9 cellular contexts compared by ENCODE assay signal in genomic region chr12:132429932-132430643, GRCh38. TPM values are rescaled to one million over a fixed set of nuclear protein-coding genes. Genes with fewer than 3 reads are reported as not detected.
DNase-seq lines count a peak whose midpoint lies in the region; ATAC-seq and TF ChIP-seq lines count a peak whose summit lies in the region.
"Had no signal": no experiment of that assay in that cellular context is flagged by ENCODE, and none has a peak within 500 bp of the region (broad histone marks: within the 10 kb centered on the region; RNA-seq: fewer than 3 reads in every experiment).

No MANE protein-coding gene starts in this region.

- H3K4me1 Mint-ChIP-seq in Calu3 (ENCODE audit: low read depth, unreplicated experiment) (peaks cover 35% of the 10 kb centered on the region), progenitor cell of endocrine pancreas (ENCODE audit: low read depth) (peaks cover 21% of the 10 kb centered on the region), HFFc6 (ENCODE audit: low read depth) (no peaks in the 10 kb centered on the region)
- H3K4me1 Mint-ChIP-seq in T-helper 2 cell treated with Interferon-gamma antibody and Interleukin-4, amounts not matched to agents 5 μg/mL and 100 μg/mL, for 36 hours (ENCODE audit: low read depth): peaks cover 23% of the 10 kb centered on the region

- dilution Hi-C loops in mammary epithelial cell (cut with HindIII; ENCODE audit: low sequenced_read_pairs): no loop called here

- H3K9me3 Mint-ChIP-seq in Calu3 (ENCODE audit: low read depth, unreplicated experiment): no peaks in the 10 kb centered on the region
- no peaks in the 10 kb centered on the region for H3K9me3 Mint-ChIP-seq in T-helper 2 cell treated with Interferon-gamma antibody and Interleukin-4, amounts not matched to agents 5 μg/mL and 100 μg/mL, for 36 hours
- no peaks in the 10 kb centered on the region for H3K9me3 Mint-ChIP-seq in progenitor cell of endocrine pancreas (ENCODE audit: low read depth)
- H3K9me3 Mint-ChIP-seq in HFFc6: peaks cover 1% of the 10 kb centered on the region; the same call in 1 of the 2 replicates

- H3K27me3 Mint-ChIP-seq in Calu3 (ENCODE audit: unreplicated experiment): peaks cover 80% of the 10 kb centered on the region
- H3K27me3 Mint-ChIP-seq in T-helper 2 cell treated with Interferon-gamma antibody and Interleukin-4, amounts not matched to agents 5 μg/mL and 100 μg/mL, for 36 hours (ENCODE audit: low read depth): no peaks in the 10 kb centered on the region
- peaks cover 55% of the 10 kb centered on the region for H3K27me3 Mint-ChIP-seq in progenitor cell of endocrine pancreas
- peaks cover 32% of the 10 kb centered on the region for H3K27me3 Mint-ChIP-seq in HFFc6 (ENCODE audit: insufficient read depth)

- H3K4me3 ChIP-seq in mammary epithelial cell (replicated peaks in 1 of 3; ENCODE audit: insufficient read depth in 1 of 3, low read depth in 2 of 3, low read length in 3 of 3): no peak overlapping the region
- H3K4me3 ChIP-seq: thoracic aorta had no signal

- BruUV-seq in Calu3 (replicated peaks; lab: Mats Ljungman, UMichigan): no TSS peak
- no TSS peak for BruUV-seq in mammary epithelial cell (replicated peaks; lab: Mats Ljungman, UMichigan)

- no peak for TF ChIP-seq CTCF in Calu3 (IDR thresholded peaks at IDR 0.05; ENCODE audit: unreplicated experiment)
- no peak for TF ChIP-seq CTCF in mammary epithelial cell (conservative IDR thresholded peaks at IDR 0.05 in 1 of 2, IDR thresholded peaks at IDR 0.05 in 1 of 2; ENCODE audit: extremely low read depth in 1 of 2, insufficient read depth in 1 of 2, low read depth in 1 of 2, low read length in 2 of 2)
- no peak for TF ChIP-seq CTCF in progenitor cell of endocrine pancreas (IDR thresholded peaks at IDR 0.05; ENCODE audit: unreplicated experiment)
- no peak for TF ChIP-seq CTCF in HFFc6 (IDR thresholded peaks at IDR 0.05)

- H2AFZ ChIP-seq in mammary epithelial cell (ENCODE audit: low read depth, low read length): no peak overlapping the region

- in situ Hi-C loops in mammary epithelial cell (cut with MboI; ENCODE audit: low sequenced_read_pairs in 2 of 2): loop anchor here in 1 of 2 donors (10.0 kb wide), 1 partner anchor 185 kb away; the partner anchor contains the start of genes LRCOL1 and P2RX2

- H3K4me3 Mint-ChIP-seq in Calu3 (ENCODE audit: low read depth, unreplicated experiment) (peak overlapping the region; percentile 46), progenitor cell of endocrine pancreas (ENCODE audit: low read depth) (no peak overlapping the region), HFFc6 (no peak overlapping the region)
- H3K4me3 Mint-ChIP-seq in T-helper 2 cell treated with Interferon-gamma antibody and Interleukin-4, amounts not matched to agents 5 μg/mL and 100 μg/mL, for 36 hours: peak overlapping the region; percentile 77

- no peaks in the 10 kb centered on the region for H3K36me3 ChIP-seq in mammary epithelial cell (ENCODE audit: insufficient read depth, low read length)
- H3K36me3 ChIP-seq: thoracic aorta had no signal

- H4K20me1 ChIP-seq in mammary epithelial cell (ENCODE audit: insufficient read depth, low read length): no peaks in the 10 kb centered on the region

- H3K9me3 ChIP-seq in mammary epithelial cell (replicated peaks; ENCODE audit: insufficient read depth, low read length): peaks cover 3% of the 10 kb centered on the region
- H3K9me3 ChIP-seq: thoracic aorta had no signal

- 23% methylated on average over 15 of the region's 25 CpGs for WGBS in mammary epithelial cell (ENCODE audit: low coverage, missing lambda C conversion rate)

- H3K4me2 ChIP-seq in mammary epithelial cell (ENCODE audit: insufficient read depth, low read depth, low read length): no peak overlapping the region

- intact Hi-C loops in Calu3 (cut with micrococcal nuclease; ENCODE audit: unreplicated experiment): loop anchor here (5.0 kb wide), 1 partner anchor 132 kb away; no protein-coding TSS in a partner anchor
- intact Hi-C loops in mammary epithelial cell (cut with micrococcal nuclease): no loop called here

- no peak for ATAC-seq in HG02840 (IDR thresholded peaks at IDR 0.05; ENCODE audit: low FRiP score, unreplicated experiment)

- H3K79me2 ChIP-seq in mammary epithelial cell (ENCODE audit: insufficient read depth, low read length): no peaks in the 10 kb centered on the region

- H3K36me3 Mint-ChIP-seq in Calu3 (ENCODE audit: insufficient read depth, unreplicated experiment): peaks cover 17% of the 10 kb centered on the region
- no peaks in the 10 kb centered on the region for H3K36me3 Mint-ChIP-seq in T-helper 2 cell treated with Interferon-gamma antibody and Interleukin-4, amounts not matched to agents 5 μg/mL and 100 μg/mL, for 36 hours (ENCODE audit: low read depth)
- peaks cover 2% of the 10 kb centered on the region for H3K36me3 Mint-ChIP-seq in progenitor cell of endocrine pancreas (ENCODE audit: insufficient read depth)
- H3K36me3 Mint-ChIP-seq in HFFc6 (ENCODE audit: low read depth): no peaks in the 10 kb centered on the region

- DNase-seq in Calu3: peak; percentile 74
- peak; percentile 59 for DNase-seq in H4 (ENCODE audit: low spot score)
- peak; percentile 86 for DNase-seq in NCI-H1694 (lab: John Stamatoyannopoulos, UW)
- peak; percentile 58 for DNase-seq in T-helper 2 cell treated with Interferon-gamma antibody and Interleukin-4, amounts not matched to agents 5 μg/mL and 100 μg/mL, for 36 hours (ENCODE audit: low spot score)
- DNase-seq in mammary epithelial cell: peak; percentile 48
- no peak for DNase-seq in progenitor cell of endocrine pancreas (ENCODE audit: low spot score, unreplicated experiment)
- no peak for DNase-seq in HFFc6

- no peak overlapping the region for H3K9ac ChIP-seq in mammary epithelial cell (ENCODE audit: insufficient read depth, low read length)

- H3K27ac Mint-ChIP-seq in Calu3 (ENCODE audit: unreplicated experiment) (peak overlapping the region; percentile 24), progenitor cell of endocrine pancreas (peak overlapping the region; percentile 12), HFFc6 (no peak overlapping the region)
- peak overlapping the region; percentile 78 for H3K27ac Mint-ChIP-seq in T-helper 2 cell treated with Interferon-gamma antibody and Interleukin-4, amounts not matched to agents 5 μg/mL and 100 μg/mL, for 36 hours

- H3K4me1 ChIP-seq in mammary epithelial cell (ENCODE audit: insufficient read depth, low read length): peaks cover 25% of the 10 kb centered on the region

- CTCF ChIA-PET in Calu3 (lab: Charles Lee): interaction anchor here (0.6 to 1.1 kb wide), 9 partner anchors 10 to 185 kb away, joined by 3 to 7 read pairs (median 4); no protein-coding TSS in a partner anchor
- CTCF ChIA-PET in mammary epithelial cell (lab: Charles Lee; ENCODE audit: low non-redundant PET): no interaction called here

- peaks cover 8% of the 10 kb centered on the region for H3K27me3 ChIP-seq in mammary epithelial cell (ENCODE audit: insufficient read depth, low read length)

- H3K27ac ChIP-seq in mammary epithelial cell (ENCODE audit: insufficient read depth, low read depth, low read length): no peak overlapping the region
- H3K27ac ChIP-seq: thoracic aorta had no signal

RNA-seq across cellular contexts. Expression of gene FBRSL1, which starts 59.9 kb away (rescaled TPM):
- total RNA-seq in Calu3 (2022) (118 and 119 TPM in 2 replicates), mammary epithelial cell (10 to 100 TPM; 28.8 to 58.6 TPM), progenitor cell of endocrine pancreas (195 and 199 TPM in 2 replicates)
- total RNA-seq in H4 (2014; rRNA removed; shearing (Covaris generic)): 1.5 and 1.8 TPM in 2 replicates
- 17.2 TPM for polyA plus RNA-seq in mammary epithelial cell
- polyA minus RNA-seq in mammary epithelial cell: 1.6 TPM
- 10 to 100 TPM; 25.1 to 34.0 (median 30.1) TPM for total RNA-seq in HFFc6 (2021; fragmentation: NEBNext Ultra II Directional; extraction: Animal tissue kit (Norgen Biotek cat#: 25700))

Comparison
In these comparisons a context has a peak if more than half of its experiments do, and no peak if none do; other contexts are left out.
1. DNase-seq: peak in Calu3 (single experiment), H4 (single experiment), NCI-H1694 (single experiment), T-helper 2 cell treated with Interferon-gamma antibody and Interleukin-4, amounts not matched to agents 5 μg/mL and 100 μg/mL, for 36 hours (single experiment) and mammary epithelial cell (single experiment); none in progenitor cell of endocrine pancreas (single experiment) and HFFc6 (single experiment).
2. H3K4me3 Mint-ChIP-seq: peak in Calu3 (single experiment) and T-helper 2 cell treated with Interferon-gamma antibody and Interleukin-4, amounts not matched to agents 5 μg/mL and 100 μg/mL, for 36 hours (single experiment); none in progenitor cell of endocrine pancreas (single experiment) and HFFc6 (single experiment).